Comparison of ENCODE assay signal across 7 cellular contexts in the genomic region with DNA sequence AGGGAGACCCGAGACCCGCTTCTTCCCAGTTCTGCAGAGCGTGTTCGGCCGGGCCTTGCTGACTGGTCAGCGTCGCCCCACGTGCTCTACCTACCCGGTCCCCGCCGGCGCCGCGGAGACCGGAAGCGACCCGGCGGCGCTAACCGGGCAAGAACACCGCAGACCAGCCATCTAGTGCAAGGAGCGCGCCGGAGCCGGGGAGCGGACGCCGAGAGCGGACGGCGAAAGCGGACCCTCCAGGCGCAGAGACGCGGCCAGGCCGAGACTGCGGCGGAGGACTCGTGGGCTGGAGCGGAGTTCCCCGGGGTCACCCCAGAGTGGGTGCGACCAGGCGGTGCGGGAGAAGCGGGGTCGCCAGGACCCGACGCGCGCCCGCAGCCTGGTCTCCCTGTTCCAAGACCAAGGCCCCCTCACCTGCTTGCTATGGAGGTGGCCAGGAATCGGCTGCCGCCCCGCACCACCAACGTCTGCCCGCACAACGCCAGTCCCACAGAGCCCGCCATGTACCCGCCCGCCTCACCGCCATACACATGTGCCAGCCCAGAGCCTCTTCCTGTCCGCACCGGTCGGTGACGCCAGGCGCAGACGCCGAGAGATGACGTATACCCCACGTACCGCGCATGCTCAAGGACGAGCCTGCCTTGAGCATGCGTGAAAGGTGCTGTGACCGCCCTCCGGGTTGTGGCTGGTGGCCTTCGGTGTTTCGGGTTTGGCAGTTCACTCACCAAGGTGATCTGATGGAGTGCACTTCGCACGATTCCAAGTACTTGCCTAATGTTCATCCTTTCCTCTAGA. TPM values are rescaled to one million over a fixed set of nuclear protein-coding genes. Genes with fewer than 3 reads are reported as not detected.
DNase-seq lines count a peak whose midpoint lies in the region; ATAC-seq and TF ChIP-seq lines count a peak whose summit lies in the region.

A gene with protein sequence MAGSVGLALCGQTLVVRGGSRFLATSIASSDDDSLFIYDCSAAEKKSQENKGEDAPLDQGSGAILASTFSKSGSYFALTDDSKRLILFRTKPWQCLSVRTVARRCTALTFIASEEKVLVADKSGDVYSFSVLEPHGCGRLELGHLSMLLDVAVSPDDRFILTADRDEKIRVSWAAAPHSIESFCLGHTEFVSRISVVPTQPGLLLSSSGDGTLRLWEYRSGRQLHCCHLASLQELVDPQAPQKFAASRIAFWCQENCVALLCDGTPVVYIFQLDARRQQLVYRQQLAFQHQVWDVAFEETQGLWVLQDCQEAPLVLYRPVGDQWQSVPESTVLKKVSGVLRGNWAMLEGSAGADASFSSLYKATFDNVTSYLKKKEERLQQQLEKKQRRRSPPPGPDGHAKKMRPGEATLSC (minus strand): TSS at position 547 of the 795 bp plus-strand sequence. CDS start 44 bp downstream, at position 503.

- H3K36me3 ChIP-seq in hepatocyte (replicated peaks; ENCODE audit: insufficient read depth, low read depth): no peaks in the 10 kb centered on the region

- H3K4me2 ChIP-seq in hepatocyte: peak within 1 kb of the TSS; percentile 93

- TF ChIP-seq CTCF in hepatocyte (IDR thresholded peaks at IDR 0.05; ENCODE audit: poor library complexity): no peak

- no peaks in the 10 kb centered on the region for H3K27me3 ChIP-seq in hepatocyte

- H3K27ac ChIP-seq in hepatocyte: peak within 1 kb of the TSS; percentile 93

- ATAC-seq in GM18519 (IDR thresholded peaks at IDR 0.05; ENCODE audit: low FRiP score, unreplicated experiment) (peak; percentile 79), HG03045 (IDR thresholded peaks at IDR 0.05; ENCODE audit: unreplicated experiment) (peak; percentile 91)

- under 1% methylated on average over 71 of the region's 80 CpGs for WGBS in hepatocyte (ENCODE audit: low lambda C conversion rate, missing lambda C conversion rate)

- H3K79me2 ChIP-seq in hepatocyte: peaks cover 27% of the 10 kb centered on the region

- no peaks in the 10 kb centered on the region for H3K9me3 ChIP-seq in hepatocyte (ENCODE audit: low read depth)

- H4K20me1 ChIP-seq in hepatocyte (ENCODE audit: insufficient read depth, poor library complexity, severe bottlenecking): no peaks in the 10 kb centered on the region

- H3K9me2 ChIP-seq in hepatocyte (replicated peaks; ENCODE audit: insufficient read depth): no peaks in the 10 kb centered on the region

- DNase-seq in NCI-H2081 treated with DMSO at 0.1 percent for 48 hours (lab: John Stamatoyannopoulos, UW): peak; percentile 64
- peak; percentile 92 for DNase-seq in T1000 (lab: John Stamatoyannopoulos, UW)
- peak; percentile 100 for DNase-seq in astrocyte of the hippocampus (ENCODE audit: low read depth, low spot score)
- peak; percentile 97 for DNase-seq in hepatocyte (ENCODE audit: low spot score)
- peak; percentile 93 for DNase-seq in renal cortical epithelial cell (ENCODE audit: low read depth)

- peak within 1 kb of the TSS; percentile 90 for H3K4me3 ChIP-seq in hepatocyte

- H3K4me1 ChIP-seq in hepatocyte (ENCODE audit: insufficient read depth): peaks cover 4% of the 10 kb centered on the region

- H2AFZ ChIP-seq in hepatocyte: peak within 1 kb of the TSS; percentile 95

RNA-seq across cellular contexts. Expression of the gene that starts here (rescaled TPM):
- total RNA-seq in hepatocyte (4.2 and 6.4 TPM in 2 replicates), renal cortical epithelial cell (10.1 and 21.2 TPM in 2 replicates)
- polyA plus RNA-seq in hepatocyte: 10.1 and 11.1 TPM in 2 replicates

Comparison
In these comparisons a context has a peak if more than half of its experiments do, and no peak if none do; other contexts are left out.
1. Peak in every context shown above with its lines: DNase-seq, ATAC-seq, H3K4me3 ChIP-seq and H3K27ac ChIP-seq.